8 cellular contexts compared by ENCODE assay signal in genomic region chr16:72094266-72094610, GRCh38. TPM values are rescaled to one million over a fixed set of nuclear protein-coding genes. Genes with fewer than 3 reads are reported as not detected.
A peak's percentile ranks its signal among the peaks of the same experiment; 100 is the strongest.
DNase-seq lines count a peak whose midpoint lies in the region; ATAC-seq and TF ChIP-seq lines count a peak whose summit lies in the region.

No MANE protein-coding gene starts in this region.

- no peaks in the 10 kb centered on the region for H3K27me3 Mint-ChIP-seq in activated CD4-positive, alpha-beta T cell treated with anti-CD3 and anti-CD28 coated beads for 36 hours

- intact Hi-C loops in activated CD4-positive, alpha-beta T cell treated with anti-CD3 and anti-CD28 coated beads for 36 hours (cut with DNase I, micrococcal nuclease): loop anchor here (1.0 to 10.0 kb wide), 5 partner anchors 199 to 1357 kb away; partner anchors contain the start of genes VAC14 (in 2 of the 2), IST1 (in 1 of the 2) and ZNF23 (in 1 of the 2)
- intact Hi-C loops in heart right ventricle (cut with DNase I): loop anchor here in 3 of 10 donors (10.0 kb wide), 2 partner anchors 79 to 209 kb away; partner anchors contain the start of gene ZNF821 (in 1 of the 3)

- H3K4me3 ChIP-seq in heart right ventricle: peak overlapping the region; percentile 82 to 99 (median 90)
- H3K4me3 ChIP-seq in skeletal muscle satellite cell (ENCODE audit: low read length): peak overlapping the region; percentile 86

- H3K9me3 ChIP-seq in heart right ventricle: no peaks in the 10 kb centered on the region
- no peaks in the 10 kb centered on the region for H3K9me3 ChIP-seq in skeletal muscle satellite cell (replicated peaks; ENCODE audit: low read length)

- peak overlapping the region; percentile 95 for H3K4me2 ChIP-seq in skeletal muscle satellite cell (ENCODE audit: low read length)

- H3K4me1 Mint-ChIP-seq in activated CD4-positive, alpha-beta T cell treated with anti-CD3 and anti-CD28 coated beads for 36 hours: peaks cover 41% of the 10 kb centered on the region

- H3K36me3 Mint-ChIP-seq in activated CD4-positive, alpha-beta T cell treated with anti-CD3 and anti-CD28 coated beads for 36 hours (ENCODE audit: low read depth): peaks cover 37% of the 10 kb centered on the region

- no peaks in the 10 kb centered on the region for H3K9me3 Mint-ChIP-seq in activated CD4-positive, alpha-beta T cell treated with anti-CD3 and anti-CD28 coated beads for 36 hours (ENCODE audit: low read depth)

- H3K9ac ChIP-seq in skeletal muscle satellite cell (ENCODE audit: low read depth, low read length): peak overlapping the region; percentile 97

- H3K4me1 ChIP-seq in heart right ventricle: peaks cover 0 to 46% (median 33%) of the 10 kb centered on the region in 9 donors
- peaks cover 25% of the 10 kb centered on the region for H3K4me1 ChIP-seq in skeletal muscle satellite cell (ENCODE audit: control insufficient read depth, insufficient read depth, low read length)

- H3K36me3 ChIP-seq in heart right ventricle (peaks cover 0 to 57% (median 26%) of the 10 kb centered on the region in 9 donors), skeletal muscle satellite cell (ENCODE audit: insufficient read depth, low read length) (peaks cover 42% of the 10 kb centered on the region)

- WGBS in heart right ventricle, 2 donors: 1 to 2% methylated on average over 11 of the region's 11 CpGs

- no peak for TF ChIP-seq CTCF in heart right ventricle (IDR thresholded peaks at IDR 0.05)

- H3K27me3 ChIP-seq in heart right ventricle: no peaks in the 10 kb centered on the region
- no peaks in the 10 kb centered on the region for H3K27me3 ChIP-seq in skeletal muscle satellite cell (ENCODE audit: control insufficient read depth, insufficient read depth, low read length)

- peak overlapping the region; percentile 74 to 95 (median 92) for H3K27ac ChIP-seq in heart right ventricle

- no peak for ATAC-seq in activated CD4-positive, alpha-beta T cell treated with anti-CD3 and anti-CD28 coated beads for 36 hours
- ATAC-seq in heart right ventricle (peak in 6 of 8 donors; percentile 0 to 8 (median 3)), GM21528 (IDR thresholded peaks at IDR 0.05; ENCODE audit: low FRiP score, unreplicated experiment) (no peak)

- H3K4me3 Mint-ChIP-seq in activated CD4-positive, alpha-beta T cell treated with anti-CD3 and anti-CD28 coated beads for 36 hours: peak overlapping the region; percentile 96

- H3K27ac Mint-ChIP-seq in activated CD4-positive, alpha-beta T cell treated with anti-CD3 and anti-CD28 coated beads for 36 hours: peak overlapping the region; percentile 92

- peak; percentile 65 for DNase-seq in activated CD4-positive, alpha-beta T cell treated with anti-CD3 and anti-CD28 coated beads for 36 hours
- no peak for DNase-seq in activated CD4-positive, alpha-beta T cell treated with anti-CD3 and anti-CD28 coated beads for 1 hour
- DNase-seq in activated T-cell treated with anti-CD3 and anti-CD28 coated beads for 4 hours (peak; percentile 59), heart right ventricle (no peak), NCI-H446 (lab: John Stamatoyannopoulos, UW) (no peak), amniotic stem cell (lab: John Stamatoyannopoulos, UW) (no peak)

- POLR2A ChIA-PET in activated CD4-positive, alpha-beta T cell treated with anti-CD3 and anti-CD28 coated beads for 36 hours (lab: Charles Lee): no interaction called here

- CTCF ChIA-PET in activated CD4-positive, alpha-beta T cell treated with anti-CD3 and anti-CD28 coated beads for 36 hours (lab: Charles Lee): interaction anchor here (0.7 to 1.9 kb wide), 3 partner anchors 27 to 133 kb away, joined by 3 to 5 read pairs (median 3); no protein-coding TSS in a partner anchor

RNA-seq across cellular contexts. Expression of gene DHX38, which starts 0.6 kb away (rescaled TPM):
- total RNA-seq in activated CD4-positive, alpha-beta T cell treated with anti-CD3 and anti-CD28 coated beads for 36 hours: 10 to 100 TPM; 55.9 to 79.0 TPM
- 10 to 100 TPM; 29.1 to 46.5 (median 36.6) TPM for total RNA-seq in heart right ventricle
- polyA plus RNA-seq in heart right ventricle: 10 to 100 TPM; 41.4 to 50.6 TPM
- 54.8 and 60.3 TPM in 2 replicates for total RNA-seq in skeletal muscle satellite cell (2012; rRNA removed)

RNA-seq across cellular contexts. Expression of gene TXNL4B, which starts 0.8 kb away (rescaled TPM):
- total RNA-seq in activated CD4-positive, alpha-beta T cell treated with anti-CD3 and anti-CD28 coated beads for 36 hours: 10 to 100 TPM; 17.6 to 24.6 TPM
- total RNA-seq in heart right ventricle: 10 to 100 TPM in 1 of 10 donors, 1 to 10 TPM in 9; 3.2 to 11.7 (median 5.9) TPM
- polyA plus RNA-seq in heart right ventricle: 10 to 100 TPM in 1 of 2 donors, 1 to 10 TPM in 1; 5.8 to 10.5 TPM
- total RNA-seq in skeletal muscle satellite cell (2012; rRNA removed): 8.1 and 8.6 TPM in 2 replicates

RNA-seq across cellular contexts. Expression of gene HPR, which starts 31.2 kb away (rescaled TPM):
- not detected for total RNA-seq in activated CD4-positive, alpha-beta T cell treated with anti-CD3 and anti-CD28 coated beads for 36 hours
- 100 to 1,000 TPM in 2 of 10 donors, 10 to 100 TPM in 8; 32.9 to 133 (median 60.8) TPM for total RNA-seq in heart right ventricle
- polyA plus RNA-seq in heart right ventricle: 100 to 1,000 TPM in 1 of 2 donors, 10 to 100 TPM in 1; 37.2 to 115 TPM
- total RNA-seq in skeletal muscle satellite cell (2012; rRNA removed): not detected in 2 replicates

RNA-seq across cellular contexts. Expression of gene HP, which starts 39.9 kb away (rescaled TPM):
- total RNA-seq in activated CD4-positive, alpha-beta T cell treated with anti-CD3 and anti-CD28 coated beads for 36 hours: not detected
- 10 to 100 TPM in 2 of 10 donors, 1 to 10 TPM in 7, under 1 TPM in 1; 0.47 to 26.6 (median 5.0) TPM for total RNA-seq in heart right ventricle
- polyA plus RNA-seq in heart right ventricle: 1 to 10 TPM; 4.0 to 8.9 TPM
- total RNA-seq in skeletal muscle satellite cell (2012; rRNA removed): not detected in 2 replicates

Comparison
In these comparisons a context has a peak if more than half of its experiments do, and no peak if none do; other contexts are left out.
1. DNase-seq: peak in activated CD4-positive, alpha-beta T cell treated with anti-CD3 and anti-CD28 coated beads for 36 hours (single experiment) and activated T-cell treated with anti-CD3 and anti-CD28 coated beads for 4 hours (single experiment); none in activated CD4-positive, alpha-beta T cell treated with anti-CD3 and anti-CD28 coated beads for 1 hour (single experiment), heart right ventricle (0 of 2), NCI-H446 (0 of 2) and amniotic stem cell (single experiment).
2. ATAC-seq: peak in heart right ventricle (6 of 8); none in activated CD4-positive, alpha-beta T cell treated with anti-CD3 and anti-CD28 coated beads for 36 hours (single experiment) and GM21528 (single experiment).
3. RNA of gene HPR, which starts 31.2 kb away (total RNA-seq): 32.9 to 133 TPM in heart right ventricle; not detected in activated CD4-positive, alpha-beta T cell treated with anti-CD3 and anti-CD28 coated beads for 36 hours; every median in the first group is over 10 times any median in the second.